21 cellular contexts compared by ENCODE assay signal in genomic region chr11:3989891-3990290, GRCh38.
DNase-seq lines count a peak whose midpoint lies in the region; ATAC-seq and TF ChIP-seq lines count a peak whose summit lies in the region.
"Had no signal": no experiment of that assay in that cellular context is flagged by ENCODE, and none has a peak within 500 bp of the region (broad histone marks: within the 10 kb centered on the region; RNA-seq: fewer than 3 reads in every experiment).

No MANE protein-coding gene starts in this region.

- peaks cover 5% of the 10 kb centered on the region for H3K79me2 ChIP-seq in hepatocyte

- intact Hi-C loops in CD4-positive, alpha-beta memory T cell (cut with micrococcal nuclease): loop anchor here (10.0 kb wide), 1 partner anchor 45 kb away; no protein-coding TSS in a partner anchor
- intact Hi-C loops in activated CD4-positive, alpha-beta memory T cell treated with anti-CD3 and anti-CD28 coated beads for 36 hours (cut with micrococcal nuclease): loop anchor here (5.0 kb wide), 2 partner anchors 43 to 67 kb away; no protein-coding TSS in a partner anchor
- intact Hi-C loops in body of pancreas (cut with DNase I): no loop called here

- H3K27ac ChIP-seq in CD4-positive, alpha-beta memory T cell (ENCODE audit: low read depth, low read length): no peak overlapping the region
- H3K27ac ChIP-seq in hepatocyte (no peak overlapping the region), body of pancreas (no peak overlapping the region), tibial nerve (no peak overlapping the region)
- H3K27ac ChIP-seq: SJSA1, tibial artery had no signal

- H3K4me3 ChIP-seq in CD4-positive, alpha-beta memory T cell (ENCODE audit: low read length in 2 of 2): no peak overlapping the region
- H3K4me3 ChIP-seq in hepatocyte: no peak overlapping the region
- H3K4me3 ChIP-seq in body of pancreas: no peak overlapping the region
- H3K4me3 ChIP-seq in tibial nerve: no peak overlapping the region
- H3K4me3 ChIP-seq: K562, mucosa of descending colon, SJSA1, tibial artery had no signal

- peaks cover 39% of the 10 kb centered on the region for H3K4me1 ChIP-seq in CD4-positive, alpha-beta memory T cell (ENCODE audit: insufficient read depth, low read length)
- H3K4me1 ChIP-seq in hepatocyte (ENCODE audit: insufficient read depth) (no peaks in the 10 kb centered on the region), body of pancreas (peaks cover 20% of the 10 kb centered on the region), tibial nerve (peaks cover 0 to 7% (median 0%) of the 10 kb centered on the region in 4 donors)
- H3K4me1 ChIP-seq: BE2C, SJSA1 had no signal

- CTCF ChIA-PET in CD4-positive, alpha-beta memory T cell (lab: Charles Lee; ENCODE audit: partially characterized antibody): interaction anchor here (0.7 to 1.6 kb wide), 5 partner anchors 48 to 148 kb away, joined by 3 to 7 read pairs (median 3); no protein-coding TSS in a partner anchor
- CTCF ChIA-PET in activated CD4-positive, alpha-beta memory T cell treated with anti-CD3 and anti-CD28 coated beads for 36 hours (lab: Charles Lee): interaction anchor here (0.6 to 2.6 kb wide), 5 partner anchors 23 to 141 kb away, joined by 3 to 8 read pairs (median 4); partner anchors contain the start of gene STIM1

- in situ Hi-C loops in GM13977 (cut with MboI; ENCODE audit: low pct_unique_long_range_greater_than_20kb, low sequenced_read_pairs, unreplicated experiment): no loop called here

- H3K36me3 Mint-ChIP-seq in CD4-positive, alpha-beta memory T cell: peaks cover 18 to 26% of the 10 kb centered on the region in 2 donors
- peaks cover 27% of the 10 kb centered on the region for H3K36me3 Mint-ChIP-seq in activated CD4-positive, alpha-beta memory T cell treated with anti-CD3 and anti-CD28 coated beads for 36 hours

- POLR2A ChIA-PET in CD4-positive, alpha-beta memory T cell (lab: Charles Lee; ENCODE audit: partially characterized antibody): interaction anchor here (0.7 to 1.1 kb wide), 5 partner anchors 17 to 152 kb away, joined by 3 read pairs; partner anchors contain the start of gene STIM1
- POLR2A ChIA-PET in activated CD4-positive, alpha-beta memory T cell treated with anti-CD3 and anti-CD28 coated beads for 36 hours (lab: Charles Lee): interaction anchor here (1.0 to 1.4 kb wide), 5 partner anchors 9 to 148 kb away, joined by 3 to 6 read pairs (median 3); partner anchors contain the start of genes RHOG and STIM1

- DNase-seq in CD4-positive, alpha-beta memory T cell: peak; percentile 45 to 59 (median 49)
- DNase-seq in GM13977 (ENCODE audit: low spot score) (peak; percentile 49), hepatocyte (ENCODE audit: low spot score) (no peak), kidney tubule cell (ENCODE audit: low spot score) (no peak), body of pancreas (no peak), tibial nerve (ENCODE audit: low spot score in 2 of 2) (no peak)
- no peak for DNase-seq in activated CD4-positive, alpha-beta memory T cell treated with anti-CD3 and anti-CD28 coated beads for 36 hours
- DNase-seq: BE2C; DMS53; left cardiac atrium; NCI-H1092 treated with DMSO at 0.1 percent for 48 hours; NCI-H748 treated with DMSO at 0.1 percent for 48 hours; PC-3; stimulated activated CD4-positive, alpha-beta T cell treated with anti-CD3 and anti-CD28 coated beads, Interleukin-4, amount 100 ng/mL, for 4 hours; tibial artery had no signal

- TF ChIP-seq CTCF in GM13977 (IDR thresholded peaks at IDR 0.05; ENCODE audit: extremely low read depth, insufficient read depth, missing control alignments) (no peak), hepatocyte (IDR thresholded peaks at IDR 0.05; ENCODE audit: poor library complexity) (no peak), body of pancreas (IDR thresholded peaks at IDR 0.05) (no peak), tibial nerve (IDR thresholded peaks at IDR 0.05) (no peak)

- TF ChIP-seq EP300 in tibial nerve (IDR thresholded peaks at IDR 0.05): no peak

- ATAC-seq in GM21737 (IDR thresholded peaks at IDR 0.05; ENCODE audit: unreplicated experiment) (no peak), body of pancreas (no peak)
- ATAC-seq: K562, left cardiac atrium, mucosa of descending colon, PC-3 had no signal

- peak overlapping the region; percentile 72 for H3K4me2 ChIP-seq in hepatocyte

- peaks cover 0 to 15% (median 12%) of the 10 kb centered on the region in 8 donors for H3K9me3 Mint-ChIP-seq in CD4-positive, alpha-beta memory T cell
- peaks cover 24% of the 10 kb centered on the region for H3K9me3 Mint-ChIP-seq in activated CD4-positive, alpha-beta memory T cell treated with anti-CD3 and anti-CD28 coated beads for 36 hours

- H3K36me3 ChIP-seq in CD4-positive, alpha-beta memory T cell (ENCODE audit: insufficient read depth, low read length): no peaks in the 10 kb centered on the region
- H3K36me3 ChIP-seq in hepatocyte (replicated peaks; ENCODE audit: insufficient read depth, low read depth) (no peaks in the 10 kb centered on the region), body of pancreas (replicated peaks in 1 of 2; ENCODE audit: insufficient read depth in 1 of 2, low read depth in 2 of 2) (no peaks in the 10 kb centered on the region), tibial nerve (peaks cover 0 to 7% (median 0%) of the 10 kb centered on the region in 3 donors)
- H3K36me3 ChIP-seq: BE2C, ovary, SJSA1, tibial artery had no signal

- no peak for TF ChIP-seq POLR2A in body of pancreas (IDR thresholded peaks at IDR 0.05)
- TF ChIP-seq POLR2A in tibial nerve (IDR thresholded peaks at IDR 0.05): no peak

- no peaks in the 10 kb centered on the region for H3K9me3 ChIP-seq in CD4-positive, alpha-beta memory T cell (ENCODE audit: control insufficient read depth in 1 of 2, low read length in 2 of 2)
- H3K9me3 ChIP-seq in hepatocyte (ENCODE audit: low read depth) (peaks cover 7% of the 10 kb centered on the region), body of pancreas (no peaks in the 10 kb centered on the region), tibial nerve (peaks cover 0 to 24% (median 5%) of the 10 kb centered on the region in 4 donors)
- H3K9me3 ChIP-seq: BE2C, ovary had no signal

- peak overlapping the region; percentile 46 to 70 (median 60) for H3K4me3 Mint-ChIP-seq in CD4-positive, alpha-beta memory T cell
- H3K4me3 Mint-ChIP-seq in activated CD4-positive, alpha-beta memory T cell treated with anti-CD3 and anti-CD28 coated beads for 36 hours: peak overlapping the region; percentile 43

- H3K4me1 Mint-ChIP-seq in CD4-positive, alpha-beta memory T cell: peaks cover 50 to 78% (median 60%) of the 10 kb centered on the region in 4 donors
- H3K4me1 Mint-ChIP-seq in activated CD4-positive, alpha-beta memory T cell treated with anti-CD3 and anti-CD28 coated beads for 36 hours (ENCODE audit: low read depth): peaks cover 58% of the 10 kb centered on the region

- no peaks in the 10 kb centered on the region for H3K27me3 ChIP-seq in CD4-positive, alpha-beta memory T cell (ENCODE audit: insufficient read depth, low read length)
- H3K27me3 ChIP-seq in hepatocyte (no peaks in the 10 kb centered on the region), body of pancreas (no peaks in the 10 kb centered on the region), tibial nerve (no peaks in the 10 kb centered on the region)
- H3K27me3 ChIP-seq: BE2C, ovary, SJSA1, tibial artery had no signal

- H2AFZ ChIP-seq in hepatocyte: no peak overlapping the region
- H2AFZ ChIP-seq: GM23338 had no signal

- H4K20me1 ChIP-seq in hepatocyte (ENCODE audit: insufficient read depth, poor library complexity, severe bottlenecking): no peaks in the 10 kb centered on the region

- H3K9me2 ChIP-seq in hepatocyte (replicated peaks; ENCODE audit: insufficient read depth): no peaks in the 10 kb centered on the region

- peak overlapping the region; percentile 2 to 81 (median 56) for H3K27ac Mint-ChIP-seq in CD4-positive, alpha-beta memory T cell
- peak overlapping the region; percentile 53 for H3K27ac Mint-ChIP-seq in activated CD4-positive, alpha-beta memory T cell treated with anti-CD3 and anti-CD28 coated beads for 36 hours
- H3K27ac Mint-ChIP-seq: GM23338 had no signal

- no peaks in the 10 kb centered on the region for H3K27me3 Mint-ChIP-seq in CD4-positive, alpha-beta memory T cell
- no peaks in the 10 kb centered on the region for H3K27me3 Mint-ChIP-seq in activated CD4-positive, alpha-beta memory T cell treated with anti-CD3 and anti-CD28 coated beads for 36 hours

- WGBS in hepatocyte (ENCODE audit: low lambda C conversion rate, missing lambda C conversion rate): 71% methylated on average over 4 of the region's 4 CpGs
- WGBS in body of pancreas, 2 donors: 66 to 70% methylated on average over 4 of the region's 4 CpGs
- WGBS in tibial nerve, 2 donors: 64 to 74% methylated on average over 4 of the region's 4 CpGs

Comparison
In these comparisons a context has a peak if more than half of its experiments do, and no peak if none do; other contexts are left out.
1. DNase-seq: peak in CD4-positive, alpha-beta memory T cell (5 of 5) and GM13977 (single experiment); none in activated CD4-positive, alpha-beta memory T cell treated with anti-CD3 and anti-CD28 coated beads for 36 hours (single experiment), hepatocyte (single experiment), kidney tubule cell (single experiment), body of pancreas (0 of 4) and tibial nerve (0 of 2).